15 cellular contexts compared by ENCODE assay signal in genomic region chr2:8606226-8606625, GRCh38.
DNase-seq lines count a peak whose midpoint lies in the region; ATAC-seq lines count a peak whose summit lies in the region.
"Had no signal": no experiment of that assay in that cellular context is flagged by ENCODE, and none has a peak within 500 bp of the region (broad histone marks: within the 10 kb centered on the region; RNA-seq: fewer than 3 reads in every experiment).

No MANE protein-coding gene starts in this region.

- peaks cover 7% of the 10 kb centered on the region for H3K36me3 Mint-ChIP-seq in T-helper 2 cell treated with Interferon-gamma antibody and Interleukin-4, amounts not matched to agents 5 μg/mL and 100 μg/mL, for 36 hours (ENCODE audit: low read depth)
- H3K36me3 Mint-ChIP-seq: CD4-positive, CD25-positive, alpha-beta regulatory T cell; type B pancreatic cell had no signal

- peaks cover 21% of the 10 kb centered on the region for H3K27me3 Mint-ChIP-seq in T-helper 2 cell treated with Interferon-gamma antibody and Interleukin-4, amounts not matched to agents 5 μg/mL and 100 μg/mL, for 36 hours (ENCODE audit: low read depth)
- H3K27me3 Mint-ChIP-seq: natural killer cell treated with Interleukin-12 subunit alpha and Interleukin-12 subunit beta and Interleukin-15 and Interleukin-18, amount 100 ng/mL, for 72 hours; type B pancreatic cell had no signal

- ATAC-seq in GM18508 (IDR thresholded peaks at IDR 0.05; ENCODE audit: insufficient read depth, unreplicated experiment) (peak; percentile 49), GM21367 (IDR thresholded peaks at IDR 0.05; ENCODE audit: unreplicated experiment) (peak; percentile 93), HG03039 (IDR thresholded peaks at IDR 0.05; ENCODE audit: unreplicated experiment) (peak; percentile 91)
- ATAC-seq: activated CD4-positive, CD25-positive, alpha-beta regulatory T cell treated with anti-CD3 and anti-CD28 coated beads, Interleukin-2, amount 50 U/mL, for 24 hours; activated naive CD8-positive, alpha-beta T cell treated with anti-CD3 and anti-CD28 coated beads, Interleukin-2, amount 50 U/mL, for 24 hours; natural killer cell treated with Interleukin-12 subunit alpha and Interleukin-12 subunit beta and Interleukin-15 and Interleukin-18, amount 100 ng/mL, for 72 hours had no signal

- H3K4me1 Mint-ChIP-seq in T-helper 2 cell treated with Interferon-gamma antibody and Interleukin-4, amounts not matched to agents 5 μg/mL and 100 μg/mL, for 36 hours (ENCODE audit: low read depth) = peaks cover 47% of the 10 kb centered on the region

- H3K4me3 Mint-ChIP-seq in T-helper 2 cell treated with Interferon-gamma antibody and Interleukin-4, amounts not matched to agents 5 μg/mL and 100 μg/mL, for 36 hours = no peak overlapping the region
- H3K4me3 Mint-ChIP-seq: activated naive CD8-positive, alpha-beta T cell treated with anti-CD3 and anti-CD28 coated beads, Interleukin-2, amount 50 U/mL, for 24 hours; CD4-positive, CD25-positive, alpha-beta regulatory T cell; natural killer cell treated with Interleukin-12 subunit alpha and Interleukin-12 subunit beta and Interleukin-15 and Interleukin-18, amount 100 ng/mL, for 72 hours; type B pancreatic cell had no signal

- DNase-seq in T-helper 2 cell treated with Interferon-gamma antibody and Interleukin-4, amounts not matched to agents 5 μg/mL and 100 μg/mL, for 36 hours (ENCODE audit: low spot score) = peak; percentile 35
- no peak for DNase-seq in NCI-H2107 treated with DMSO at 0.1 percent for 48 hours (lab: John Stamatoyannopoulos, UW; ENCODE audit: unreplicated experiment)
- no peak for DNase-seq in activated effector memory CD4-positive, alpha-beta T cell treated with Interleukin-2 at 50 U/mL for 16 hours
- DNase-seq in activated CD8-positive, alpha-beta memory T cell treated with anti-CD3 and anti-CD28 coated beads for 24 hours = no peak
- no peak for DNase-seq in iPS-NIHi11 (ENCODE audit: low spot score)
- DNase-seq: activated naive CD8-positive, alpha-beta T cell treated with anti-CD3 and anti-CD28 coated beads, Interleukin-2, amount 50 U/mL, for 24 hours; CD4-positive, CD25-positive, alpha-beta regulatory T cell; effector memory CD4-positive, alpha-beta T cell; Peyer's patch had no signal

- peaks cover 12% of the 10 kb centered on the region for H3K9me3 Mint-ChIP-seq in T-helper 2 cell treated with Interferon-gamma antibody and Interleukin-4, amounts not matched to agents 5 μg/mL and 100 μg/mL, for 36 hours
- H3K9me3 Mint-ChIP-seq: natural killer cell treated with Interleukin-12 subunit alpha and Interleukin-12 subunit beta and Interleukin-15 and Interleukin-18, amount 100 ng/mL, for 72 hours had no signal

- H3K27ac Mint-ChIP-seq in T-helper 2 cell treated with Interferon-gamma antibody and Interleukin-4, amounts not matched to agents 5 μg/mL and 100 μg/mL, for 36 hours = no peak overlapping the region
- H3K27ac Mint-ChIP-seq: activated naive CD8-positive, alpha-beta T cell treated with anti-CD3 and anti-CD28 coated beads, Interleukin-2, amount 50 U/mL, for 24 hours; natural killer cell treated with Interleukin-12 subunit alpha and Interleukin-12 subunit beta and Interleukin-15 and Interleukin-18, amount 100 ng/mL, for 72 hours; type B pancreatic cell had no signal
